ENCODE assay signal across 8 cellular contexts in genomic region chr11:128031538-128032134, GRCh38.
A peak's percentile ranks its signal among the peaks of the same experiment; 100 is the strongest.
DNase-seq lines count a peak whose midpoint lies in the region; ATAC-seq and TF ChIP-seq lines count a peak whose summit lies in the region.
"Not testable (repeated sequence)": the region's sequence is repeated elsewhere in the genome, so short reads cannot be mapped to it uniquely, and the experiment has no call there.

No MANE protein-coding gene starts in this region.

- not testable (repeated sequence) for H3K79me2 ChIP-seq in DND-41 (ENCODE audit: insufficient read depth, low read length); mesendoderm (ENCODE audit: control insufficient read depth, insufficient read depth, low read length)

- peaks cover 13% of the 10 kb centered on the region; the same call in 1 of the 2 replicates for H3K4me1 ChIP-seq in DND-41 (ENCODE audit: insufficient read depth, low read length)
- H3K4me1 ChIP-seq in NT2/D1 (ENCODE audit: insufficient read depth, insufficient read length); endodermal cell (ENCODE audit: control insufficient read depth, insufficient read depth, low read length); mesendoderm (ENCODE audit: control insufficient read depth, low read depth, low read length): not testable (repeated sequence)

- H3K4ac ChIP-seq in mesendoderm (ENCODE audit: low read depth, low read length), result not testable (repeated sequence)

- not testable (repeated sequence) for H2BK15ac ChIP-seq in mesendoderm (replicated peaks; ENCODE audit: low read depth)

- H3K27me3 ChIP-seq in DND-41 (ENCODE audit: insufficient read depth, low read length, poor library complexity); NT2/D1 (ENCODE audit: insufficient read depth, insufficient read length); endodermal cell (ENCODE audit: control insufficient read depth, insufficient read depth, low read length, poor library complexity, severe bottlenecking); mesendoderm (ENCODE audit: insufficient read depth, low read length, poor library complexity): not testable (repeated sequence)

- not testable (repeated sequence) for H3K4me2 ChIP-seq in DND-41 (ENCODE audit: insufficient read depth, low read length); mesendoderm (ENCODE audit: low read length)

- not testable (repeated sequence) for H3K27ac Mint-ChIP-seq in endodermal cell; stimulated activated memory B cell treated with anti-CD40 and anti-IgM and Interleukin-4, amounts not matched to agents 10 μg/mL and 1 μg/mL and 100 μg/mL, for 72 hours

- TF ChIP-seq EP300 in Ishikawa (IDR thresholded peaks at IDR 0.05; ENCODE audit: borderline replicate concordance), result not testable (repeated sequence)

- not testable (repeated sequence) for H3K79me1 ChIP-seq in mesendoderm (ENCODE audit: low read length)

- not testable (repeated sequence) for H2AFZ ChIP-seq in DND-41 (ENCODE audit: low read depth, low read length)

- H3K4me1 Mint-ChIP-seq in endodermal cell; stimulated activated memory B cell treated with anti-CD40 and anti-IgM and Interleukin-4, amounts not matched to agents 10 μg/mL and 1 μg/mL and 100 μg/mL, for 72 hours: not testable (repeated sequence)

- H3K27ac ChIP-seq in DND-41 (ENCODE audit: low read length); endodermal cell (ENCODE audit: low read depth, low read length); mesendoderm (ENCODE audit: low read depth, low read length): not testable (repeated sequence)

- WGBS in endodermal cell (ENCODE audit: insufficient coverage in 1 of 2, insufficient read length in 1 of 2), 2 experiments, result 72 to 73% methylated on average over 9 to 14 of the region's 14 CpGs
- no CpG with 5 or more reads among the region's 14 CpGs for WGBS in mesendoderm (ENCODE audit: extremely low coverage, insufficient coverage, low lambda C conversion rate)

- H3K18ac ChIP-seq in mesendoderm (ENCODE audit: low read length), result not testable (repeated sequence)

- H3K9me3 ChIP-seq in DND-41 (ENCODE audit: insufficient read depth, low read length, severe bottlenecking); NT2/D1 (ENCODE audit: insufficient read depth, low read length); endodermal cell (ENCODE audit: control insufficient read depth, low read length): not testable (repeated sequence)

- not testable (repeated sequence) for H3K36me3 ChIP-seq in DND-41 (ENCODE audit: insufficient read depth, low read length); NT2/D1 (ENCODE audit: insufficient read depth, insufficient read length, low read length); endodermal cell (ENCODE audit: control insufficient read depth, insufficient read depth, low read length); mesendoderm (ENCODE audit: control insufficient read depth, insufficient read depth, low read length)

- H3K23ac ChIP-seq in mesendoderm (ENCODE audit: low read length), result not testable (repeated sequence)

- H3K4me3 ChIP-seq in DND-41 (ENCODE audit: low read depth in 1 of 2, low read length in 2 of 2); NT2/D1 (ENCODE audit: insufficient read length, low read depth); endodermal cell (ENCODE audit: low read length); mesendoderm (ENCODE audit: low read length): not testable (repeated sequence)

- H4K20me1 ChIP-seq in DND-41 (ENCODE audit: insufficient read depth, low read length), result not testable (repeated sequence)

- not testable (repeated sequence) for H3K27me3 Mint-ChIP-seq in endodermal cell (ENCODE audit: insufficient read depth)
- H3K27me3 Mint-ChIP-seq in stimulated activated memory B cell treated with anti-CD40 and anti-IgM and Interleukin-4, amounts not matched to agents 10 μg/mL and 1 μg/mL and 100 μg/mL, for 72 hours, result peaks cover 22% of the 10 kb centered on the region

- not testable (repeated sequence) for H4K8ac ChIP-seq in mesendoderm (ENCODE audit: low read depth, low read length)

- H3K4me3 Mint-ChIP-seq in endodermal cell; stimulated activated memory B cell treated with anti-CD40 and anti-IgM and Interleukin-4, amounts not matched to agents 10 μg/mL and 1 μg/mL and 100 μg/mL, for 72 hours: not testable (repeated sequence)

- not testable (repeated sequence) for H2BK5ac ChIP-seq in mesendoderm (ENCODE audit: low read length)

- ATAC-seq in DND-41 (ENCODE audit: insufficient read depth, low read depth) (peak; percentile 94), GM21717 (IDR thresholded peaks at IDR 0.05; ENCODE audit: unreplicated experiment) (peak; percentile 88)
- peak; percentile 67 for ATAC-seq in stimulated activated memory B cell treated with anti-CD40 and anti-IgM and Interleukin-4, amounts not matched to agents 10 μg/mL and 1 μg/mL and 100 μg/mL, for 72 hours

- DNase-seq in DND-41 (peak; percentile 71), NT2/D1 (ENCODE audit: low read depth, low spot score) (peak; percentile 51), endodermal cell (peak; percentile 63), mesendoderm (peak; percentile 77)
- DNase-seq in activated CD8-positive, alpha-beta memory T cell treated with anti-CD3 and anti-CD28 coated beads for 4 hours (ENCODE audit: low read depth in 2 of 2), result peak; percentile 44 to 51

- not testable (repeated sequence) for H3K56ac ChIP-seq in mesendoderm (ENCODE audit: low read length)

- TF ChIP-seq CTCF in DND-41 (IDR thresholded peaks at IDR 0.05; ENCODE audit: borderline replicate concordance, extremely low read depth, low read length, poor library complexity, severe bottlenecking) (peak; percentile 96), endodermal cell (conservative IDR thresholded peaks at IDR 0.05) (peak; percentile 89)

- H2AK5ac ChIP-seq in mesendoderm (ENCODE audit: low read length), result not testable (repeated sequence)

- not testable (repeated sequence) for H3K9ac ChIP-seq in DND-41 (ENCODE audit: low read depth, low read length); NT2/D1 (ENCODE audit: insufficient read length, low read depth); endodermal cell (ENCODE audit: extremely low read depth, low read length, poor library complexity, severe bottlenecking); mesendoderm (ENCODE audit: low read length)

- H3K9me3 Mint-ChIP-seq in endodermal cell; stimulated activated memory B cell treated with anti-CD40 and anti-IgM and Interleukin-4, amounts not matched to agents 10 μg/mL and 1 μg/mL and 100 μg/mL, for 72 hours: not testable (repeated sequence)

- TF ChIP-seq RAD21 in Ishikawa (IDR thresholded peaks at IDR 0.05; ENCODE audit: low read depth), result peak; percentile 95

- H4K5ac ChIP-seq in mesendoderm (ENCODE audit: low read length), result not testable (repeated sequence)

- H3K36me3 Mint-ChIP-seq in endodermal cell (ENCODE audit: low read depth); stimulated activated memory B cell treated with anti-CD40 and anti-IgM and Interleukin-4, amounts not matched to agents 10 μg/mL and 1 μg/mL and 100 μg/mL, for 72 hours: not testable (repeated sequence)

- not testable (repeated sequence) for H2BK120ac ChIP-seq in mesendoderm (ENCODE audit: low read depth, low read length)
